ENCODE assay signal across 8 cellular contexts in the genomic region with DNA sequence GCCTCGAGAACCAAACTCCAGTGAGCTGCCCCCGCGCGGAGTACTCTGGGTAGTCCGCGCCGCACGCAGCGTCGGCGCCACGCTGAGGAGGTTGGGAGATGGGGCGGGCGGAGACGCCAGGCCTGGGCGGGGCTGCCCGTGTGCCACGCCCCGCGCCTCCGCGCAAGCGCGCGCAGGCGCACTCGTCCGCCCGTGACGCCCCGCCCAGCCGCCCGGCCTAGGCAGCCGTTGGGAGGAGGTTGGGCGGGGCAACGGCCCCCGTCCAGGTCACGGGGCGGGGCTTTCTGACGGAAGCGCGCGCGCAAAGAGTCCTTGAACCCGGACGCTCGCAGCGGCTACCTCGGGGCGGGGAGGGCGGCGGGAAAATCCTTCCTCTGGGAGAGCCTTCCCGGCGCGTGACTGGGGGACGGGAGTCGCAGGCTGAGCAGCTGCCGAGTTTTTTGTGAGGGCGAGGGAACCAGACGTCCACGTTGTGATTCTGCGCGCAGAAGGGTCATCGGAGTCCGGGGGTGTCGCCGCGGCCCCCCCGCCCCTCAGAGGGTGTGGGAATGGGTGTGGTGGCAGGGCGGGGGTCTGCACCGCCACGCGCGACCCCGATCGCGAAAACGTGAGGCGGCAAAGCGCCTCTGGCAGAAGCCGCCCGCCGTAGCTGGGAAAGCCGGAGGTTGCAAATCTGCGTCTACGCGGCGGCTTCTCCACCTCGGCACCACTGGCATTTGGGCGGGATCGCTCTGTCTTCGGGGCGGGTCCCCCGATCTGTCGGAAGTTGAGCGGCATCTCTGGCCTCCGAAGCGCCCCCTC. TPM values are rescaled to one million over a fixed set of nuclear protein-coding genes. Genes with fewer than 3 reads are reported as not detected.
DNase-seq lines count a peak whose midpoint lies in the region; ATAC-seq and TF ChIP-seq lines count a peak whose summit lies in the region.

A gene with protein sequence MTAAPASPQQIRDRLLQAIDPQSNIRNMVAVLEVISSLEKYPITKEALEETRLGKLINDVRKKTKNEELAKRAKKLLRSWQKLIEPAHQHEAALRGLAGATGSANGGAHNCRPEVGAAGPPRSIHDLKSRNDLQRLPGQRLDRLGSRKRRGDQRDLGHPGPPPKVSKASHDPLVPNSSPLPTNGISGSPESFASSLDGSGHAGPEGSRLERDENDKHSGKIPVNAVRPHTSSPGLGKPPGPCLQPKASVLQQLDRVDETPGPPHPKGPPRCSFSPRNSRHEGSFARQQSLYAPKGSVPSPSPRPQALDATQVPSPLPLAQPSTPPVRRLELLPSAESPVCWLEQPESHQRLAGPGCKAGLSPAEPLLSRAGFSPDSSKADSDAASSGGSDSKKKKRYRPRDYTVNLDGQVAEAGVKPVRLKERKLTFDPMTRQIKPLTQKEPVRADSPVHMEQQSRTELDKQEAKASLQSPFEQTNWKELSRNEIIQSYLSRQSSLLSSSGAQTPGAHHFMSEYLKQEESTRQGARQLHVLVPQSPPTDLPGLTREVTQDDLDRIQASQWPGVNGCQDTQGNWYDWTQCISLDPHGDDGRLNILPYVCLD (minus strand): TSS at position 22 of the 801 bp plus-strand sequence. CDS start 261 bp downstream, outside the sequence.

- ATAC-seq in GM19035 (IDR thresholded peaks at IDR 0.05; ENCODE audit: unreplicated experiment) (peak; percentile 80), HG03342 (IDR thresholded peaks at IDR 0.05; ENCODE audit: unreplicated experiment) (peak; percentile 83)

- peak; percentile 100 for DNase-seq in AG20443 (ENCODE audit: low spot score)
- peak; percentile 90 to 99 for DNase-seq in NCI-H446 (lab: John Stamatoyannopoulos, UW)
- peak; percentile 97 for DNase-seq in activated CD4-positive, CD25-positive, alpha-beta regulatory T cell treated with anti-CD3 and anti-CD28 coated beads, Interleukin-2, amount 50 U/mL, for 72 hours
- peak; percentile 39 to 81 for DNase-seq in cerebellar nuclear complex (lab: John Stamatoyannopoulos, UW)
- DNase-seq in kidney epithelial cell (ENCODE audit: low read depth) = peak; percentile 59
- DNase-seq in stimulated activated CD4-positive, alpha-beta T cell treated with anti-CD3 and anti-CD28 coated beads, Interleukin-15, amount 100 ng/mL, for 24 hours = peak; percentile 96

- peak within 1 kb of the TSS; percentile 98 for H3K4me3 ChIP-seq in kidney epithelial cell (ENCODE audit: low read depth, low read length)

- no peaks in the 10 kb centered on the region for H3K27me3 ChIP-seq in kidney epithelial cell (ENCODE audit: control insufficient read depth, insufficient read depth, low read length)

- no peaks in the 10 kb centered on the region for H3K36me3 ChIP-seq in kidney epithelial cell (ENCODE audit: control insufficient read depth, insufficient read depth, low read length)

- TF ChIP-seq CTCF in kidney epithelial cell (IDR thresholded peaks at IDR 0.05; ENCODE audit: insufficient read depth, low read length, poor library complexity, severe bottlenecking) = no peak

RNA-seq across cellular contexts. Expression of the gene that starts here (rescaled TPM):
- 7.0 and 8.2 TPM in 2 replicates for total RNA-seq in kidney epithelial cell

Comparison
In these comparisons a context has a peak if more than half of its experiments do, and no peak if none do; other contexts are left out.
1. Peak in every context shown above with its lines: DNase-seq, ATAC-seq and H3K4me3 ChIP-seq.